ENCODE assay signal across 17 cellular contexts in genomic region chr6:62999796-63000195, GRCh38.
DNase-seq lines count a peak whose midpoint lies in the region; ATAC-seq and TF ChIP-seq lines count a peak whose summit lies in the region.
"Had no signal": no experiment of that assay in that cellular context is flagged by ENCODE, and none has a peak within 500 bp of the region (broad histone marks: within the 10 kb centered on the region; RNA-seq: fewer than 3 reads in every experiment).

No MANE protein-coding gene starts in this region.

- H4K20me1 ChIP-seq in hepatocyte (ENCODE audit: insufficient read depth, poor library complexity, severe bottlenecking), result no peaks in the 10 kb centered on the region

- H3K4me3 Mint-ChIP-seq in WTC11 (no peak overlapping the region), progenitor cell of endocrine pancreas (ENCODE audit: low read depth) (no peak overlapping the region), nephron progenitor cell (no peak overlapping the region)
- H3K4me3 Mint-ChIP-seq: central memory CD8-positive, alpha-beta T cell had no signal

- no peak overlapping the region for H3K4me2 ChIP-seq in hepatocyte

- TF ChIP-seq CTCF in WTC11 (IDR thresholded peaks at IDR 0.05) (no peak), hepatocyte (IDR thresholded peaks at IDR 0.05; ENCODE audit: poor library complexity) (no peak), progenitor cell of endocrine pancreas (IDR thresholded peaks at IDR 0.05; ENCODE audit: unreplicated experiment) (no peak), nephron progenitor cell (IDR thresholded peaks at IDR 0.05) (no peak), GM20000 (IDR thresholded peaks at IDR 0.05; ENCODE audit: extremely low read depth, missing control alignments) (no peak)

- no peaks in the 10 kb centered on the region for H3K36me3 ChIP-seq in hepatocyte (replicated peaks; ENCODE audit: insufficient read depth, low read depth)

- H3K4me1 Mint-ChIP-seq in WTC11 (peaks cover 9% of the 10 kb centered on the region), progenitor cell of endocrine pancreas (ENCODE audit: low read depth) (peaks cover 18% of the 10 kb centered on the region), nephron progenitor cell (peaks cover 9% of the 10 kb centered on the region)
- H3K4me1 Mint-ChIP-seq: central memory CD8-positive, alpha-beta T cell had no signal

- no peaks in the 10 kb centered on the region for H3K9me2 ChIP-seq in hepatocyte (replicated peaks; ENCODE audit: insufficient read depth)

- ATAC-seq in HG02981 (IDR thresholded peaks at IDR 0.05; ENCODE audit: unreplicated experiment), result peak; percentile 43
- ATAC-seq in WTC11, result no peak

- no peak for DNase-seq in WTC11 (ENCODE audit: low spot score)
- DNase-seq in hepatocyte (ENCODE audit: low spot score), result no peak
- no peak for DNase-seq in progenitor cell of endocrine pancreas (ENCODE audit: low spot score, unreplicated experiment)
- no peak for DNase-seq in nephron progenitor cell
- DNase-seq in activated T-cell treated with anti-CD3 and anti-CD28 coated beads, Interleukin-2, amount 50 U/mL, for 1 hour, result no peak
- no peak for DNase-seq in GM20000 (ENCODE audit: low spot score)
- DNase-seq: activated CD4-positive, alpha-beta T cell treated with anti-CD3 and anti-CD28 coated beads for 4 hours; activated effector memory CD4-positive, alpha-beta T cell treated with Interleukin-2 at 50 U/mL for 16 hours; AML-193; COR-L47; effector memory CD4-positive, alpha-beta T cell; foreskin fibroblast; HCEC 1CT; NCI-H1436 treated with DMSO at 0.1 percent for 48 hours; stimulated activated CD4-positive, alpha-beta T cell treated with anti-CD3 and anti-CD28 coated beads, Interleukin-1b, Interleukin-23, amount 100 ng/mL, for 48 hours had no signal

- H3K27ac ChIP-seq in hepatocyte, result peak overlapping the region; percentile 63

- H3K79me2 ChIP-seq in hepatocyte, result no peaks in the 10 kb centered on the region

- POLR2A ChIA-PET in WTC11 (lab: Charles Lee), result no interaction called here

- H2AFZ ChIP-seq in hepatocyte, result no peak overlapping the region

- H3K4me3 ChIP-seq in hepatocyte, result no peak overlapping the region

- H3K4me1 ChIP-seq in hepatocyte (ENCODE audit: insufficient read depth), result peaks cover 25% of the 10 kb centered on the region

- no peaks in the 10 kb centered on the region for H3K9me3 ChIP-seq in hepatocyte (ENCODE audit: low read depth)

- no peaks in the 10 kb centered on the region for H3K27me3 ChIP-seq in hepatocyte

- H3K27me3 Mint-ChIP-seq in WTC11 (ENCODE audit: low read depth), result no peaks in the 10 kb centered on the region
- no peaks in the 10 kb centered on the region for H3K27me3 Mint-ChIP-seq in progenitor cell of endocrine pancreas
- H3K27me3 Mint-ChIP-seq in nephron progenitor cell (ENCODE audit: low read depth, poor library complexity), result peaks cover 4% of the 10 kb centered on the region
- H3K27me3 Mint-ChIP-seq: central memory CD8-positive, alpha-beta T cell had no signal

- 58% methylated on average over 1 of the region's 1 CpG for WGBS in hepatocyte (ENCODE audit: low lambda C conversion rate, missing lambda C conversion rate)

- H3K36me3 Mint-ChIP-seq in WTC11 (peaks cover 10% of the 10 kb centered on the region), progenitor cell of endocrine pancreas (ENCODE audit: insufficient read depth) (no peaks in the 10 kb centered on the region), nephron progenitor cell (ENCODE audit: low read depth) (no peaks in the 10 kb centered on the region)

- H3K9me3 Mint-ChIP-seq in WTC11, result peaks cover 14% of the 10 kb centered on the region
- H3K9me3 Mint-ChIP-seq in progenitor cell of endocrine pancreas (ENCODE audit: low read depth), result peaks cover 5% of the 10 kb centered on the region
- H3K9me3 Mint-ChIP-seq in nephron progenitor cell, result peaks cover 7% of the 10 kb centered on the region
- H3K9me3 Mint-ChIP-seq: central memory CD8-positive, alpha-beta T cell had no signal

- CTCF ChIA-PET in WTC11 (lab: Charles Lee), result no interaction called here

- H3K27ac Mint-ChIP-seq in WTC11 (peak overlapping the region; percentile 73), progenitor cell of endocrine pancreas (peak overlapping the region; percentile 96), nephron progenitor cell (no peak overlapping the region)

TF ChIP-seq in WTC11, 78 proteins besides CTCF, POLR2A, EP300 and RAD21 (continues in another document):
- TF ChIP-seq, protein P1, sequence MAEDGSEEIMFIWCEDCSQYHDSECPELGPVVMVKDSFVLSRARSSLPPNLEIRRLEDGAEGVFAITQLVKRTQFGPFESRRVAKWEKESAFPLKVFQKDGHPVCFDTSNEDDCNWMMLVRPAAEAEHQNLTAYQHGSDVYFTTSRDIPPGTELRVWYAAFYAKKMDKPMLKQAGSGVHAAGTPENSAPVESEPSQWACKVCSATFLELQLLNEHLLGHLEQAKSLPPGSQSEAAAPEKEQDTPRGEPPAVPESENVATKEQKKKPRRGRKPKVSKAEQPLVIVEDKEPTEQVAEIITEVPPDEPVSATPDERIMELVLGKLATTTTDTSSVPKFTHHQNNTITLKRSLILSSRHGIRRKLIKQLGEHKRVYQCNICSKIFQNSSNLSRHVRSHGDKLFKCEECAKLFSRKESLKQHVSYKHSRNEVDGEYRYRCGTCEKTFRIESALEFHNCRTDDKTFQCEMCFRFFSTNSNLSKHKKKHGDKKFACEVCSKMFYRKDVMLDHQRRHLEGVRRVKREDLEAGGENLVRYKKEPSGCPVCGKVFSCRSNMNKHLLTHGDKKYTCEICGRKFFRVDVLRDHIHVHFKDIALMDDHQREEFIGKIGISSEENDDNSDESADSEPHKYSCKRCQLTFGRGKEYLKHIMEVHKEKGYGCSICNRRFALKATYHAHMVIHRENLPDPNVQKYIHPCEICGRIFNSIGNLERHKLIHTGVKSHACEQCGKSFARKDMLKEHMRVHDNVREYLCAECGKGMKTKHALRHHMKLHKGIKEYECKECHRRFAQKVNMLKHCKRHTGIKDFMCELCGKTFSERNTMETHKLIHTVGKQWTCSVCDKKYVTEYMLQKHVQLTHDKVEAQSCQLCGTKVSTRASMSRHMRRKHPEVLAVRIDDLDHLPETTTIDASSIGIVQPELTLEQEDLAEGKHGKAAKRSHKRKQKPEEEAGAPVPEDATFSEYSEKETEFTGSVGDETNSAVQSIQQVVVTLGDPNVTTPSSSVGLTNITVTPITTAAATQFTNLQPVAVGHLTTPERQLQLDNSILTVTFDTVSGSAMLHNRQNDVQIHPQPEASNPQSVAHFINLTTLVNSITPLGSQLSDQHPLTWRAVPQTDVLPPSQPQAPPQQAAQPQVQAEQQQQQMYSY (CRISPR knock-in tag; IDR thresholded peaks at IDR 0.05), result no peak
- TF ChIP-seq, protein P2, sequence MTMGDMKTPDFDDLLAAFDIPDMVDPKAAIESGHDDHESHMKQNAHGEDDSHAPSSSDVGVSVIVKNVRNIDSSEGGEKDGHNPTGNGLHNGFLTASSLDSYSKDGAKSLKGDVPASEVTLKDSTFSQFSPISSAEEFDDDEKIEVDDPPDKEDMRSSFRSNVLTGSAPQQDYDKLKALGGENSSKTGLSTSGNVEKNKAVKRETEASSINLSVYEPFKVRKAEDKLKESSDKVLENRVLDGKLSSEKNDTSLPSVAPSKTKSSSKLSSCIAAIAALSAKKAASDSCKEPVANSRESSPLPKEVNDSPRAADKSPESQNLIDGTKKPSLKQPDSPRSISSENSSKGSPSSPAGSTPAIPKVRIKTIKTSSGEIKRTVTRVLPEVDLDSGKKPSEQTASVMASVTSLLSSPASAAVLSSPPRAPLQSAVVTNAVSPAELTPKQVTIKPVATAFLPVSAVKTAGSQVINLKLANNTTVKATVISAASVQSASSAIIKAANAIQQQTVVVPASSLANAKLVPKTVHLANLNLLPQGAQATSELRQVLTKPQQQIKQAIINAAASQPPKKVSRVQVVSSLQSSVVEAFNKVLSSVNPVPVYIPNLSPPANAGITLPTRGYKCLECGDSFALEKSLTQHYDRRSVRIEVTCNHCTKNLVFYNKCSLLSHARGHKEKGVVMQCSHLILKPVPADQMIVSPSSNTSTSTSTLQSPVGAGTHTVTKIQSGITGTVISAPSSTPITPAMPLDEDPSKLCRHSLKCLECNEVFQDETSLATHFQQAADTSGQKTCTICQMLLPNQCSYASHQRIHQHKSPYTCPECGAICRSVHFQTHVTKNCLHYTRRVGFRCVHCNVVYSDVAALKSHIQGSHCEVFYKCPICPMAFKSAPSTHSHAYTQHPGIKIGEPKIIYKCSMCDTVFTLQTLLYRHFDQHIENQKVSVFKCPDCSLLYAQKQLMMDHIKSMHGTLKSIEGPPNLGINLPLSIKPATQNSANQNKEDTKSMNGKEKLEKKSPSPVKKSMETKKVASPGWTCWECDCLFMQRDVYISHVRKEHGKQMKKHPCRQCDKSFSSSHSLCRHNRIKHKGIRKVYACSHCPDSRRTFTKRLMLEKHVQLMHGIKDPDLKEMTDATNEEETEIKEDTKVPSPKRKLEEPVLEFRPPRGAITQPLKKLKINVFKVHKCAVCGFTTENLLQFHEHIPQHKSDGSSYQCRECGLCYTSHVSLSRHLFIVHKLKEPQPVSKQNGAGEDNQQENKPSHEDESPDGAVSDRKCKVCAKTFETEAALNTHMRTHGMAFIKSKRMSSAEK (CRISPR knock-in tag; IDR thresholded peaks at IDR 0.05; ENCODE audit: borderline replicate concordance), result no peak
- TF ChIP-seq, protein P3, sequence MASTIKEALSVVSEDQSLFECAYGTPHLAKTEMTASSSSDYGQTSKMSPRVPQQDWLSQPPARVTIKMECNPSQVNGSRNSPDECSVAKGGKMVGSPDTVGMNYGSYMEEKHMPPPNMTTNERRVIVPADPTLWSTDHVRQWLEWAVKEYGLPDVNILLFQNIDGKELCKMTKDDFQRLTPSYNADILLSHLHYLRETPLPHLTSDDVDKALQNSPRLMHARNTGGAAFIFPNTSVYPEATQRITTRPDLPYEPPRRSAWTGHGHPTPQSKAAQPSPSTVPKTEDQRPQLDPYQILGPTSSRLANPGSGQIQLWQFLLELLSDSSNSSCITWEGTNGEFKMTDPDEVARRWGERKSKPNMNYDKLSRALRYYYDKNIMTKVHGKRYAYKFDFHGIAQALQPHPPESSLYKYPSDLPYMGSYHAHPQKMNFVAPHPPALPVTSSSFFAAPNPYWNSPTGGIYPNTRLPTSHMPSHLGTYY (CRISPR knock-in tag; IDR thresholded peaks at IDR 0.05), result no peak
- TF ChIP-seq TEAD4 (CRISPR knock-in tag; IDR thresholded peaks at IDR 0.05) (no peak), IRF2 (CRISPR knock-in tag; IDR thresholded peaks at IDR 0.05; ENCODE audit: borderline replicate concordance, low read depth) (no peak)
